14 cellular contexts compared by ENCODE assay signal in genomic region chr12:99271071-99271470, GRCh38.
DNase-seq lines count a peak whose midpoint lies in the region; ATAC-seq, FAIRE-seq and TF ChIP-seq lines count a peak whose summit lies in the region.
"Had no signal": no experiment of that assay in that cellular context is flagged by ENCODE, and none has a peak within 500 bp of the region (broad histone marks: within the 10 kb centered on the region; RNA-seq: fewer than 3 reads in every experiment).

No MANE protein-coding gene starts in this region.

- no peaks in the 10 kb centered on the region for H3K79me2 ChIP-seq in osteoblast (ENCODE audit: insufficient read depth, low read length)

- no peaks in the 10 kb centered on the region for H3K27me3 ChIP-seq in osteoblast (ENCODE audit: insufficient read depth, low read length)
- H3K27me3 ChIP-seq in BE2C: no peaks in the 10 kb centered on the region

- ATAC-seq in HG03196 (IDR thresholded peaks at IDR 0.05; ENCODE audit: unreplicated experiment): no peak
- ATAC-seq: Panc1 had no signal

- no peak overlapping the region for H3K4me2 ChIP-seq in osteoblast (ENCODE audit: insufficient read depth, low read length)

- H3K36me3 ChIP-seq in osteoblast (ENCODE audit: insufficient read depth, low read length) (no peaks in the 10 kb centered on the region), BE2C (no peaks in the 10 kb centered on the region)

- TF ChIP-seq CTCF in epithelial cell of esophagus (IDR thresholded peaks at IDR 0.05; ENCODE audit: insufficient read depth, low read depth, low read length, missing control alignments): no peak
- TF ChIP-seq CTCF in osteoblast (IDR thresholded peaks at IDR 0.05; ENCODE audit: extremely low read depth, low read depth, low read length): no peak
- TF ChIP-seq CTCF in BE2C (IDR thresholded peaks at IDR 0.05; ENCODE audit: low read depth, low read length): no peak

- no peak overlapping the region for H2AFZ ChIP-seq in osteoblast (ENCODE audit: low read length)

- no peaks in the 10 kb centered on the region for H3K4me1 ChIP-seq in osteoblast (ENCODE audit: insufficient read depth, low read length)
- H3K4me1 ChIP-seq in BE2C: no peaks in the 10 kb centered on the region

- no peaks in the 10 kb centered on the region for H4K20me1 ChIP-seq in osteoblast (ENCODE audit: insufficient read depth, low read length)

- DNase-seq in ELR (ENCODE audit: low read depth) (peak; percentile 3), RCC 7860 (ENCODE audit: low spot score) (peak; percentile 12), epithelial cell of esophagus (ENCODE audit: low read depth) (peak; percentile 47), osteoblast (ENCODE audit: insufficient read length, low spot score, missing footprints) (peak; percentile 10), BE2C (no peak), nucleus accumbens (lab: John Stamatoyannopoulos, UW) (no peak)
- DNase-seq: CD4-positive, alpha-beta memory T cell; H9; NCI-H146; NCI-H2107; NCI-H69; SHP77 had no signal

- H3K9me3 ChIP-seq in osteoblast (ENCODE audit: low read depth, low read length) (no peaks in the 10 kb centered on the region), BE2C (no peaks in the 10 kb centered on the region; the same call in 1 of the 2 replicates)

- FAIRE-seq in RCC 7860 (lab: Jason Lieb, UNC): no peak

- no peak overlapping the region for H3K27ac ChIP-seq in osteoblast (ENCODE audit: low read depth, low read length)

- H3K4me3 ChIP-seq in epithelial cell of esophagus (ENCODE audit: low read length) (no peak overlapping the region), osteoblast (ENCODE audit: insufficient read depth, low read length) (no peak overlapping the region), BE2C (ENCODE audit: low read depth, low read length) (no peak overlapping the region)

Comparison
In these comparisons a context has a peak if more than half of its experiments do, and no peak if none do; other contexts are left out.
1. DNase-seq: peak in ELR (single experiment), RCC 7860 (single experiment), epithelial cell of esophagus (single experiment) and osteoblast (single experiment); none in BE2C (single experiment) and nucleus accumbens (0 of 56).